In the genomic region with DNA sequence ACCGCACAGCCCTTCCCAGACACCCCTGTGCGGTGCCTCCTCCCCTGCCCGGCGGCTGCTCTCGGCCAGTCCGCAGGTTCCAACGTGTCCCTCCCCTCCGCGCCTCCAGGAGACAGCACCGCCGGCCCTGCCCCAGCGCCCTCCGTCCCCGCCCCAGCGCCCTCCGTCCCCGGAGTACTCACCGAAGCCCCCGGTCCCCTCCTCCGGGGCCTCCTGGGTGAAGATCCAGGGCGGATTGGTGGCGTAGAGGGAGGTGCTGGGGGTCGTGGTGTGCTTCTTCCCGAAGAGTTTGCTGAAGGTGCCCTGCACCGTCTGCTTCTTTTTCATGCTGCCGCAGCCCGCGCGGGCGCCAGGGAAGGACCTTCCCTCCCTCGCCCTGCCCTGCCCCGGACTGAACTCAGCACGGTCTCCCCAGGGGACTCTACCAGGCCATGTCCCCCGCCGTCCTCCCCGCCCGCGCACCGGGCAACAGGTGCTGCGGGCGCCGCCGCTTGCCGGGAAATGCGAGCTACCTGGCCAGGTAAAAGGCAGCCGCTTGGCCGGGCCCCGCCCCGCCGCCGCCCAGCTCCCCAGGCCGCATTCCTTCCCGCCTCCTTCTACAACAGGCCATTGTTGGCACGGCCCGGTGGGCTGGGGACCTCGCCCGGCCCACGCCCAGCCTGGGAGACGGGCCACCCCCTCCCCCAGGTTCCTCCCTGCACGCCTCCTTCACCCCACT, we compare ENCODE assay signal across 1 cellular context.
TF ChIP-seq lines count a peak whose summit lies in the region.

A gene with protein sequence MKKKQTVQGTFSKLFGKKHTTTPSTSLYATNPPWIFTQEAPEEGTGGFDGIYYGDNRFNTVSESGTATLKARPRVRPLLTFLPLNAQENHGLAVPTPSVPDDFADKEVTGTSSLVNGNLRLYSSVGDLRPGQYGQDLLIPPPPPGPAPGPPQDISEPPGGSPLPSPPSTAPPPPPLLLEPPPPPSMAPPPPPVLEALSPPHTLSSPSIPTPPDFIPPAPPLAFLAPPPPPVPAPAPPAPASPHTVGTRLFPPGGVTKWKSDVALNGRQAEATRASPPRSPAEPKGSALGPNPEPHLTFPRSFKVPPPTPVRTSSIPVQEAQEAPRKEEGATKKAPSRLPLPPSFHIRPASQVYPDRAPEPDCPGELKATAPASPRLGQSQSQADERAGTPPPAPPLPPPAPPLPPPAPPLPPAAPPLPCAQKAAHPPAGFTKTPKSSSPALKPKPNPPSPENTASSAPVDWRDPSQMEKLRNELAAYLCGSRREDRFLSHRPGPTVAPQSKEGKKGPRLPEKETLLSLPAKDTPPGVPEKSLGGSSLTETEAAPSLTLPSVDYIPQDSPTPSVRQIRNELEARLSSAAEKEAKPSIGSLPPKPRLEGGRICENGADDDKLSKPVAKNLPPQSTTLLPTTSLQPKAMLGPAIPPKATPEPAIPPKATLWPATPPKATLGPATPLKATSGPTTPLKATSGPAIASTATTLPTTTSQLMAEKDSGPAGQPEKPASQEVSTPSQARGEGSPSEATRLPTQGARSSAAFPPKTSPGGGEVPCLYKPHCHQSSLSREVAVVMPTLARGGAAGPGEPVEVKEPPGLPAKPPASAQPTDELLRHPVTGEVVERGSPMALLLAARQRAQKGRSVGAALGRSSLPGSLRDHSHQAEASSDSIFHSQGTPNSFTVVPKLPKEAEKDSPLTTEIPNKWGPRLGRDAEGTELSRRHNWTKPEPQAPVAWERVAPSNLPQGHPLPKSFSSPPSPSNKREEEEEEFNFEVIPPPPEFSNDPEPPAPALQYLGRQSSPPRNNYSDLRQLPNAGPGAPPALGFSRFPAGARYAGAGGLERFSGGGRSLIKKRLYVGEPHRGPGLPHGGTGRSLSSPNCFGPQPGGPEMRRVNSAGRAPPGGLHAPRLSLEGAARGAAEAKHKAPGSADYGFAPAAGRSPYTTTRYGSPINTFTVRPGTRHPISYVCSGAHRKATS (minus strand): TSS at position 503 of the 718 bp plus-strand sequence. CDS start 176 bp downstream, at position 327.

TF ChIP-seq in HepG2, 621 proteins besides CTCF, POLR2A, EP300 and RAD21 (continues in another document):
- 0 out of 2 replicates have a peak, but pooled peaks have one; percentile 57 for TF ChIP-seq RFXAP (CRISPR knock-in tag; IDR thresholded peaks at IDR 0.05; ENCODE audit: borderline replicate concordance)
- TF ChIP-seq ZFP41 (CRISPR knock-in tag; IDR thresholded peaks at IDR 0.05; ENCODE audit: borderline replicate concordance), result no peak
- 0 out of 2 replicates have a peak, but pooled peaks have one; percentile 60 for TF ChIP-seq ZNF749 (CRISPR knock-in tag; IDR thresholded peaks at IDR 0.05; ENCODE audit: borderline replicate concordance)
- TF ChIP-seq, protein P1, sequence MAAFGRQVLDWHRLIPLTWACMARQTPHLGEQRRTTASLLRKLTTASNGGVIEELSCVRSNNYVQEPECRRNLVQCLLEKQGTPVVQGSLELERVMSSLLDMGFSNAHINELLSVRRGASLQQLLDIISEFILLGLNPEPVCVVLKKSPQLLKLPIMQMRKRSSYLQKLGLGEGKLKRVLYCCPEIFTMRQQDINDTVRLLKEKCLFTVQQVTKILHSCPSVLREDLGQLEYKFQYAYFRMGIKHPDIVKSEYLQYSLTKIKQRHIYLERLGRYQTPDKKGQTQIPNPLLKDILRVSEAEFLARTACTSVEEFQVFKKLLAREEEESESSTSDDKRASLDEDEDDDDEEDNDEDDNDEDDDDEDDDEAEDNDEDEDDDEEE (CRISPR knock-in tag; IDR thresholded peaks at IDR 0.05), result no peak
- TF ChIP-seq ZMAT3 (CRISPR knock-in tag; conservative IDR thresholded peaks at IDR 0.05), result no peak
- TF ChIP-seq EZH2 (conservative IDR thresholded peaks at IDR 0.05; ENCODE audit: low read depth, low read length), result no peak; the same call in 1 of the 2 replicates
- TF ChIP-seq, protein P2, sequence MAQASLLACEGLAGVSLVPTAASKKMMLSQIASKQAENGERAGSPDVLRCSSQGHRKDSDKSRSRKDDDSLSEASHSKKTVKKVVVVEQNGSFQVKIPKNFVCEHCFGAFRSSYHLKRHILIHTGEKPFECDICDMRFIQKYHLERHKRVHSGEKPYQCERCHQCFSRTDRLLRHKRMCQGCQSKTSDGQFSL (CRISPR knock-in tag; IDR thresholded peaks at IDR 0.05), result 0 out of 2 replicates have a peak, but pooled peaks have one; percentile 14
- TF ChIP-seq, protein P3, sequence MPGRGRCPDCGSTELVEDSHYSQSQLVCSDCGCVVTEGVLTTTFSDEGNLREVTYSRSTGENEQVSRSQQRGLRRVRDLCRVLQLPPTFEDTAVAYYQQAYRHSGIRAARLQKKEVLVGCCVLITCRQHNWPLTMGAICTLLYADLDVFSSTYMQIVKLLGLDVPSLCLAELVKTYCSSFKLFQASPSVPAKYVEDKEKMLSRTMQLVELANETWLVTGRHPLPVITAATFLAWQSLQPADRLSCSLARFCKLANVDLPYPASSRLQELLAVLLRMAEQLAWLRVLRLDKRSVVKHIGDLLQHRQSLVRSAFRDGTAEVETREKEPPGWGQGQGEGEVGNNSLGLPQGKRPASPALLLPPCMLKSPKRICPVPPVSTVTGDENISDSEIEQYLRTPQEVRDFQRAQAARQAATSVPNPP (CRISPR knock-in tag; IDR thresholded peaks at IDR 0.05), result no peak
- peak; percentile 61; the same call in 1 of the 2 replicates for TF ChIP-seq HOXA5 (CRISPR knock-in tag; IDR thresholded peaks at IDR 0.05)
- peak; percentile 20; the same call in 1 of the 2 replicates for TF ChIP-seq DMAP1 (CRISPR knock-in tag; IDR thresholded peaks at IDR 0.05)
- no peak for TF ChIP-seq ZIK1 (CRISPR knock-in tag; IDR thresholded peaks at IDR 0.05; ENCODE audit: borderline replicate concordance, low read depth)
- TF ChIP-seq ZNF354B (CRISPR knock-in tag; IDR thresholded peaks at IDR 0.05), result 0 out of 2 replicates have a peak, but pooled peaks have one; percentile 60
- TF ChIP-seq TAF1 (CRISPR knock-in tag; IDR thresholded peaks at IDR 0.05), result peak; percentile 4; the same call in 1 of the 2 replicates
- TF ChIP-seq ZNF367 (CRISPR knock-in tag; IDR thresholded peaks at IDR 0.05; ENCODE audit: borderline replicate concordance), result peak; percentile 61; the same call in 1 of the 2 replicates
- TF ChIP-seq ZNF563 (CRISPR knock-in tag; IDR thresholded peaks at IDR 0.05), result 0 out of 2 replicates have a peak, but pooled peaks have one; percentile 33
- no peak for TF ChIP-seq SRF (IDR thresholded peaks at IDR 0.05; ENCODE audit: low read depth, low read length)
- TF ChIP-seq, protein P4, sequence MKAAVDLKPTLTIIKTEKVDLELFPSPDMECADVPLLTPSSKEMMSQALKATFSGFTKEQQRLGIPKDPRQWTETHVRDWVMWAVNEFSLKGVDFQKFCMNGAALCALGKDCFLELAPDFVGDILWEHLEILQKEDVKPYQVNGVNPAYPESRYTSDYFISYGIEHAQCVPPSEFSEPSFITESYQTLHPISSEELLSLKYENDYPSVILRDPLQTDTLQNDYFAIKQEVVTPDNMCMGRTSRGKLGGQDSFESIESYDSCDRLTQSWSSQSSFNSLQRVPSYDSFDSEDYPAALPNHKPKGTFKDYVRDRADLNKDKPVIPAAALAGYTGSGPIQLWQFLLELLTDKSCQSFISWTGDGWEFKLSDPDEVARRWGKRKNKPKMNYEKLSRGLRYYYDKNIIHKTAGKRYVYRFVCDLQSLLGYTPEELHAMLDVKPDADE (CRISPR knock-in tag; IDR thresholded peaks at IDR 0.05), result 0 out of 2 replicates have a peak, but pooled peaks have one; percentile 58
- no peak for TF ChIP-seq NFYC (CRISPR knock-in tag; IDR thresholded peaks at IDR 0.05)
- TF ChIP-seq ZNF567 (CRISPR knock-in tag; IDR thresholded peaks at IDR 0.05; ENCODE audit: borderline replicate concordance), result no peak
- TF ChIP-seq MEIS2 (CRISPR knock-in tag; IDR thresholded peaks at IDR 0.05), result peak; percentile 69; the same call in 1 of the 2 replicates
- TF ChIP-seq HDAC1 (CRISPR knock-in tag; IDR thresholded peaks at IDR 0.05), result peak; percentile 35; the same call in 1 of the 2 replicates
- TF ChIP-seq, protein P5, sequence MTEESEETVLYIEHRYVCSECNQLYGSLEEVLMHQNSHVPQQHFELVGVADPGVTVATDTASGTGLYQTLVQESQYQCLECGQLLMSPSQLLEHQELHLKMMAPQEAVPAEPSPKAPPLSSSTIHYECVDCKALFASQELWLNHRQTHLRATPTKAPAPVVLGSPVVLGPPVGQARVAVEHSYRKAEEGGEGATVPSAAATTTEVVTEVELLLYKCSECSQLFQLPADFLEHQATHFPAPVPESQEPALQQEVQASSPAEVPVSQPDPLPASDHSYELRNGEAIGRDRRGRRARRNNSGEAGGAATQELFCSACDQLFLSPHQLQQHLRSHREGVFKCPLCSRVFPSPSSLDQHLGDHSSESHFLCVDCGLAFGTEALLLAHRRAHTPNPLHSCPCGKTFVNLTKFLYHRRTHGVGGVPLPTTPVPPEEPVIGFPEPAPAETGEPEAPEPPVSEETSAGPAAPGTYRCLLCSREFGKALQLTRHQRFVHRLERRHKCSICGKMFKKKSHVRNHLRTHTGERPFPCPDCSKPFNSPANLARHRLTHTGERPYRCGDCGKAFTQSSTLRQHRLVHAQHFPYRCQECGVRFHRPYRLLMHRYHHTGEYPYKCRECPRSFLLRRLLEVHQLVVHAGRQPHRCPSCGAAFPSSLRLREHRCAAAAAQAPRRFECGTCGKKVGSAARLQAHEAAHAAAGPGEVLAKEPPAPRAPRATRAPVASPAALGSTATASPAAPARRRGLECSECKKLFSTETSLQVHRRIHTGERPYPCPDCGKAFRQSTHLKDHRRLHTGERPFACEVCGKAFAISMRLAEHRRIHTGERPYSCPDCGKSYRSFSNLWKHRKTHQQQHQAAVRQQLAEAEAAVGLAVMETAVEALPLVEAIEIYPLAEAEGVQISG (CRISPR knock-in tag; IDR thresholded peaks at IDR 0.05), result peak; percentile 89
- no peak for TF ChIP-seq GTF2F1 (IDR thresholded peaks at IDR 0.05; ENCODE audit: low read length)
- TF ChIP-seq, protein P6, sequence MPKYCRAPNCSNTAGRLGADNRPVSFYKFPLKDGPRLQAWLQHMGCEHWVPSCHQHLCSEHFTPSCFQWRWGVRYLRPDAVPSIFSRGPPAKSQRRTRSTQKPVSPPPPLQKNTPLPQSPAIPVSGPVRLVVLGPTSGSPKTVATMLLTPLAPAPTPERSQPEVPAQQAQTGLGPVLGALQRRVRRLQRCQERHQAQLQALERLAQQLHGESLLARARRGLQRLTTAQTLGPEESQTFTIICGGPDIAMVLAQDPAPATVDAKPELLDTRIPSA (CRISPR knock-in tag; IDR thresholded peaks at IDR 0.05; ENCODE audit: borderline replicate concordance), result no peak
- 0 out of 2 replicates have a peak, but pooled peaks have one; percentile 53 for TF ChIP-seq ZNF670 (CRISPR knock-in tag; IDR thresholded peaks at IDR 0.05; ENCODE audit: borderline replicate concordance)
- TF ChIP-seq LCORL (IDR thresholded peaks at IDR 0.05), result no peak
- 0 out of 2 replicates have a peak, but pooled peaks have one; percentile 8 for TF ChIP-seq LCORL (CRISPR knock-in tag; IDR thresholded peaks at IDR 0.05)
- 0 out of 2 replicates have a peak, but pooled peaks have one; percentile 7 for TF ChIP-seq ZNF546 (CRISPR knock-in tag; conservative IDR thresholded peaks at IDR 0.05)
- TF ChIP-seq ZNF441 (CRISPR knock-in tag; IDR thresholded peaks at IDR 0.05; ENCODE audit: borderline replicate concordance), result peak; percentile 67; the same call in 1 of the 2 replicates
- TF ChIP-seq SRSF1 (optimal IDR thresholded peaks at IDR 0.05; ENCODE audit: low read depth, low read length), result peak; percentile 19
- TF ChIP-seq POLR2G (IDR thresholded peaks at IDR 0.05; ENCODE audit: low read depth, low read length), result peak; percentile 41; the same call in 1 of the 2 replicates
- TF ChIP-seq HNRNPL (IDR thresholded peaks at IDR 0.05; ENCODE audit: low read depth, low read length), result 0 out of 2 replicates have a peak, but pooled peaks have one; percentile 21
- 0 out of 2 replicates have a peak, but pooled peaks have one; percentile 29 for TF ChIP-seq ZNF230 (CRISPR knock-in tag; IDR thresholded peaks at IDR 0.05)
- TF ChIP-seq ZNF232 (CRISPR knock-in tag; IDR thresholded peaks at IDR 0.05; ENCODE audit: borderline replicate concordance), result 0 out of 2 replicates have a peak, but pooled peaks have one; percentile 49
- TF ChIP-seq ZNF264 (CRISPR knock-in tag; IDR thresholded peaks at IDR 0.05), result 0 out of 2 replicates have a peak, but pooled peaks have one; percentile 47
- TF ChIP-seq, protein P7, sequence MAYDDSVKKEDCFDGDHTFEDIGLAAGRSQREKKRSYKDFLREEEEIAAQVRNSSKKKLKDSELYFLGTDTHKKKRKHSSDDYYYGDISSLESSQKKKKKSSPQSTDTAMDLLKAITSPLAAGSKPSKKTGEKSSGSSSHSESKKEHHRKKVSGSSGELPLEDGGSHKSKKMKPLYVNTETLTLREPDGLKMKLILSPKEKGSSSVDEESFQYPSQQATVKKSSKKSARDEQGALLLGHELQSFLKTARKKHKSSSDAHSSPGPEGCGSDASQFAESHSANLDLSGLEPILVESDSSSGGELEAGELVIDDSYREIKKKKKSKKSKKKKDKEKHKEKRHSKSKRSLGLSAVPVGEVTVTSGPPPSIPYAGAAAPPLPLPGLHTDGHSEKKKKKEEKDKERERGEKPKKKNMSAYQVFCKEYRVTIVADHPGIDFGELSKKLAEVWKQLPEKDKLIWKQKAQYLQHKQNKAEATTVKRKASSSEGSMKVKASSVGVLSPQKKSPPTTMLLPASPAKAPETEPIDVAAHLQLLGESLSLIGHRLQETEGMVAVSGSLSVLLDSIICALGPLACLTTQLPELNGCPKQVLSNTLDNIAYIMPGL (CRISPR knock-in tag; IDR thresholded peaks at IDR 0.05; ENCODE audit: borderline replicate concordance in 1 of 2, low read depth in 1 of 2), result peak; percentile 18 to 61; a peak in 3 of 4 replicates
- peak; percentile 1; the same call in 1 of the 2 replicates for TF ChIP-seq SMAD1 (CRISPR knock-in tag; IDR thresholded peaks at IDR 0.05; ENCODE audit: borderline replicate concordance, low read depth)
- TF ChIP-seq MBNL3 (CRISPR knock-in tag; conservative IDR thresholded peaks at IDR 0.05), result no peak
- TF ChIP-seq HNRNPK (IDR thresholded peaks at IDR 0.05; ENCODE audit: low read depth, low read length, poor library complexity, severe bottlenecking), result peak; percentile 35
- 0 out of 2 replicates have a peak, but pooled peaks have one; percentile 27 for TF ChIP-seq PCBP1 (IDR thresholded peaks at IDR 0.05; ENCODE audit: borderline replicate concordance, low read depth, low read length)
- 0 out of 2 replicates have a peak, but pooled peaks have one; percentile 48 for TF ChIP-seq TMF1 (CRISPR knock-in tag; IDR thresholded peaks at IDR 0.05; ENCODE audit: low read depth)
- TF ChIP-seq RXRB (CRISPR knock-in tag; IDR thresholded peaks at IDR 0.05; ENCODE audit: borderline replicate concordance), result no peak
- peak; percentile 71; the same call in 1 of the 2 replicates for TF ChIP-seq ZNF678 (CRISPR knock-in tag; IDR thresholded peaks at IDR 0.05)
- 0 out of 2 replicates have a peak, but pooled peaks have one; percentile 18 for TF ChIP-seq KLF11 (CRISPR knock-in tag; IDR thresholded peaks at IDR 0.05)
- peak; percentile 6; the same call in 1 of the 2 replicates for TF ChIP-seq BRD4 (CRISPR knock-in tag; IDR thresholded peaks at IDR 0.05)
- TF ChIP-seq ZBTB7B (CRISPR knock-in tag; IDR thresholded peaks at IDR 0.05), result no peak
- peak; percentile 53 for TF ChIP-seq AGO1 (IDR thresholded peaks at IDR 0.05; ENCODE audit: low read depth, low read length, poor library complexity, severe bottlenecking)
- TF ChIP-seq HNRNPLL (IDR thresholded peaks at IDR 0.05; ENCODE audit: low read depth, low read length, poor library complexity, severe bottlenecking), result peak; percentile 62
- no peak for TF ChIP-seq KAT8 (CRISPR knock-in tag; IDR thresholded peaks at IDR 0.05)
